In the genomic region with DNA sequence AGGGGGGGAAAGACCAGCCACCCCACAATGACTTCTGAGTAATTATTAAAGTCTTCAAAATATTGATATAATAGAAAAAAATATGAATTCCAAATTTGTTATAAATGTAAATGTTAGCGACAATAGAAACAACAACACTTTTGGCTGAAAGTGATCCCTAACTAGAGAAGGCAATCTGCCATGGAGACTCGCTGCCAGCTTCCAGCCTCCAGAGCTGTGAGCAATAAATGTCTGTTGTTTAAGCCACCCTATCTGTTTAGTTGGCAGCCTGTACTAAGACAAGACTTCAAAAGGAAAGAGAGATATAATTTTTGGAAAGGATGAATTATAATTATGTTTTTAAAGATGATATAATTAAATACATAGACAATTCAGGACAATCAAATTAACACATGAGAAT, we compare ENCODE assay signal across 31 cellular contexts.
"Had no signal": no experiment of that assay in that cellular context is flagged by ENCODE, and none has a peak within 500 bp of the region (broad histone marks: within the 10 kb centered on the region; RNA-seq: fewer than 3 reads in every experiment).

No MANE protein-coding gene starts in this region.

- H3K36me3 Mint-ChIP-seq: activated CD8-positive, alpha-beta memory T cell treated with anti-CD3 and anti-CD28 coated beads, Interleukin-2, amount 10 ng/mL, durations not matched to agents 7 days and 5 days; activated naive CD4-positive, alpha-beta T cell treated with anti-CD3 and anti-CD28 coated beads, Interleukin-2, amount 10 ng/mL, durations not matched to agents 7 days and 5 days; brain had no signal

- H3K4me3 Mint-ChIP-seq: activated CD4-positive, alpha-beta memory T cell treated with anti-CD3 and anti-CD28 coated beads, Interleukin-2, amount 10 ng/mL, durations not matched to agents 7 days and 5 days; activated CD8-positive, alpha-beta memory T cell treated with anti-CD3 and anti-CD28 coated beads, Interleukin-2, amount 10 ng/mL, durations not matched to agents 7 days and 5 days; activated naive CD4-positive, alpha-beta T cell treated with anti-CD3 and anti-CD28 coated beads, Interleukin-2, amount 10 ng/mL, durations not matched to agents 7 days and 5 days; activated naive CD8-positive, alpha-beta T cell; activated naive CD8-positive, alpha-beta T cell treated with anti-CD3 and anti-CD28 coated beads, Interleukin-2, amount 50 U/mL, for 24 hours; brain had no signal

- H3K27ac ChIP-seq: KMS-11, PC-9, RWPE1, SJCRH30, SK-N-MC, WERI-Rb-1 had no signal

- H3K9me3 Mint-ChIP-seq: activated CD4-positive, alpha-beta memory T cell treated with anti-CD3 and anti-CD28 coated beads, Interleukin-2, amount 10 ng/mL, durations not matched to agents 7 days and 5 days; activated naive CD4-positive, alpha-beta T cell treated with anti-CD3 and anti-CD28 coated beads, Interleukin-2, amount 10 ng/mL, durations not matched to agents 7 days and 5 days; activated naive CD8-positive, alpha-beta T cell treated with anti-CD3 and anti-CD28 coated beads, Interleukin-2, amount 50 U/mL, for 24 hours; brain had no signal

- DNase-seq: activated CD4-positive, alpha-beta memory T cell treated with anti-CD3 and anti-CD28 coated beads, Interleukin-2, amount 10 ng/mL, durations not matched to agents 7 days and 5 days; activated CD4-positive, alpha-beta T cell treated with anti-CD3 and anti-CD28 coated beads for 1 hour; activated CD4-positive, alpha-beta T cell treated with anti-CD3 and anti-CD28 coated beads for 48 hours; activated CD4-positive, CD25-positive, alpha-beta regulatory T cell; activated CD8-positive, alpha-beta memory T cell treated with anti-CD3 and anti-CD28 coated beads for 24 hours; activated CD8-positive, alpha-beta memory T cell treated with anti-CD3 and anti-CD28 coated beads, Interleukin-2, amount 10 ng/mL, durations not matched to agents 7 days and 5 days; activated CD8-positive, alpha-beta memory T cell treated with anti-CD3 and anti-CD28 coated beads, Interleukin-2, amount 50 U/mL, for 48 hours; activated effector memory CD4-positive, alpha-beta T cell treated with Interleukin-2 at 50 U/mL for 16 hours; activated naive CD4-positive, alpha-beta T cell treated with anti-CD3 and anti-CD28 coated beads, Interleukin-2, amount 10 ng/mL, durations not matched to agents 7 days and 5 days; activated naive CD8-positive, alpha-beta T cell treated with anti-CD3 and anti-CD28 coated beads, Interleukin-2, amount 50 U/mL, for 24 hours; activated T-cell treated with anti-CD3 and anti-CD28 coated beads, Interleukin-2, amount 50 U/mL, for 48 hours; NCI-H1105 treated with DMSO at 0.1 percent for 48 hours; NCI-H1436; NCI-H1694; NCI-H1930; NCI-H2081 treated with DMSO at 0.1 percent for 48 hours; NCI-H226; NCI-H510A; NCI-H526; NCI-H748 treated with DMSO at 0.1 percent for 48 hours; NK-92 treated with Interleukin-12 subunit alpha and Interleukin-12 subunit beta, amount 100 ng/mL, for 24 hours; PC-9; SHP77; SJCRH30; T1000; WERI-Rb-1 had no signal

- H3K4me3 ChIP-seq: PC-9, SJCRH30, SK-N-MC had no signal

- H3K4me1 Mint-ChIP-seq: activated CD4-positive, alpha-beta memory T cell treated with anti-CD3 and anti-CD28 coated beads, Interleukin-2, amount 10 ng/mL, durations not matched to agents 7 days and 5 days; activated CD8-positive, alpha-beta memory T cell treated with anti-CD3 and anti-CD28 coated beads, Interleukin-2, amount 10 ng/mL, durations not matched to agents 7 days and 5 days; activated naive CD4-positive, alpha-beta T cell treated with anti-CD3 and anti-CD28 coated beads, Interleukin-2, amount 10 ng/mL, durations not matched to agents 7 days and 5 days; activated naive CD8-positive, alpha-beta T cell treated with anti-CD3 and anti-CD28 coated beads, Interleukin-2, amount 50 U/mL, for 24 hours; brain had no signal

- H3K27me3 Mint-ChIP-seq: activated CD4-positive, alpha-beta memory T cell treated with anti-CD3 and anti-CD28 coated beads, Interleukin-2, amount 10 ng/mL, durations not matched to agents 7 days and 5 days; activated CD8-positive, alpha-beta memory T cell treated with anti-CD3 and anti-CD28 coated beads, Interleukin-2, amount 10 ng/mL, durations not matched to agents 7 days and 5 days; activated naive CD4-positive, alpha-beta T cell treated with anti-CD3 and anti-CD28 coated beads, Interleukin-2, amount 10 ng/mL, durations not matched to agents 7 days and 5 days; activated naive CD8-positive, alpha-beta T cell; activated naive CD8-positive, alpha-beta T cell treated with anti-CD3 and anti-CD28 coated beads, Interleukin-2, amount 50 U/mL, for 24 hours; brain had no signal

- H3K27ac Mint-ChIP-seq: activated CD4-positive, alpha-beta memory T cell treated with anti-CD3 and anti-CD28 coated beads, Interleukin-2, amount 10 ng/mL, durations not matched to agents 7 days and 5 days; activated CD8-positive, alpha-beta memory T cell treated with anti-CD3 and anti-CD28 coated beads, Interleukin-2, amount 10 ng/mL, durations not matched to agents 7 days and 5 days; activated naive CD4-positive, alpha-beta T cell treated with anti-CD3 and anti-CD28 coated beads, Interleukin-2, amount 10 ng/mL, durations not matched to agents 7 days and 5 days; activated naive CD8-positive, alpha-beta T cell; activated naive CD8-positive, alpha-beta T cell treated with anti-CD3 and anti-CD28 coated beads, Interleukin-2, amount 50 U/mL, for 24 hours had no signal
